10 cellular contexts compared by ENCODE assay signal in the genomic region with DNA sequence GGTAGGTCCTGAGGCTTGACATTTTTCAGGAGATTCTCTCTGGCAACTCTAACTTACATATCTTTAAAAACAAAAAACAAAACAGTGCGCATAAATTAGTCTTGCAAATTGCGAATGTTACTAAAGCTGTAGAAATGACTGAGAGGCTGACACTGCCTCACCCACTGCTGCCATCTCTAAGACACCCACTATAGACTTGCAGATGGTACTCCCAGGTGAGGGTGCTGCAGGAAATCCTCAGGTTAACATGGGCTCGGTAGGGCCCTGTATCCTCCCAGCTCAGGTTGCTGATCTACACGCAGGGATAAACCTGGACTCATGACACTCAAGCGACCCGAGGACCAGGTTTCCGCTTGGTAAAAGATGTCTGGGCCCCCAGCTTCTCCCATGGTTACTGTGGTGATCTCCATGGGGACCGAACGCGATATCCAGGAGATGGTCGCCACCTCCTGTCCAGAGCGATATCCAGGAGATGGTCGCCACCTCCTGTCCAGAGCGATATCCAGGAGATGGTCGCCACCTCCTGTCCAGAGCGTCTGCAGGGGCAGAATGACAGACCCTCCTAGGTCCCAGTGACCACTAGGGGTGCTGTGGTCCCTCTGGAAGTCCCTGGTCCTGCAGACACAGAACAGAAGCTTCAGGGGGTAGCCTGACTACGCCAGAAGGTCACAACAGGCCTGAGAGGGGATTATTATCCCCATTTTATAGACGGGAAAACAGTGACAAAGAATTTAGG. TPM values are rescaled to one million over a fixed set of nuclear protein-coding genes. Genes with fewer than 3 reads are reported as not detected.
DNase-seq lines count a peak whose midpoint lies in the region; ATAC-seq and TF ChIP-seq lines count a peak whose summit lies in the region.
"Had no signal": no experiment of that assay in that cellular context is flagged by ENCODE, and none has a peak within 500 bp of the region (broad histone marks: within the 10 kb centered on the region; RNA-seq: fewer than 3 reads in every experiment).

No MANE protein-coding gene starts in this region.

- TF ChIP-seq CTCF in A673 (conservative IDR thresholded peaks at IDR 0.05; ENCODE audit: low read depth, low read length) (peak; percentile 61), GM12873 (IDR thresholded peaks at IDR 0.05; ENCODE audit: insufficient read depth, low read depth, low read length, missing control alignments) (peak; percentile 75), SK-N-SH (IDR thresholded peaks at IDR 0.05) (peak; percentile 52), glutamatergic neuron (IDR thresholded peaks at IDR 0.05; ENCODE audit: partially characterized antibody, unreplicated experiment) (peak; percentile 37)

- H3K4me3 ChIP-seq in A673 (ENCODE audit: low read depth, low read length, poor library complexity, severe bottlenecking) (no peak overlapping the region), SK-N-SH (ENCODE audit: low read depth in 2 of 2, low read length in 1 of 2) (no peak overlapping the region)
- H3K4me3 ChIP-seq: skin epidermis had no signal

- BruUV-seq in A673 (replicated peaks; lab: Mats Ljungman, UMichigan) = no TSS peak

- no peak for ATAC-seq in GM21786 (IDR thresholded peaks at IDR 0.05; ENCODE audit: unreplicated experiment)

- no peak overlapping the region for H2AFZ ChIP-seq in SK-N-SH (ENCODE audit: low read depth)

- H3K4me1 ChIP-seq in A673 (ENCODE audit: insufficient read depth, low read length, poor library complexity, severe bottlenecking) (no peaks in the 10 kb centered on the region), SK-N-SH (ENCODE audit: control insufficient read depth in 1 of 2, insufficient read depth in 2 of 2, low read depth in 1 of 2, low read length in 1 of 2) (no peaks in the 10 kb centered on the region)

- H3K9me3 ChIP-seq in A673 (ENCODE audit: low read depth, low read length, poor library complexity, severe bottlenecking) (no peaks in the 10 kb centered on the region), SK-N-SH (no peaks in the 10 kb centered on the region)

- no peak for TF ChIP-seq EP300 in SK-N-SH (IDR thresholded peaks at IDR 0.05; ENCODE audit: borderline replicate concordance in 1 of 2, low read depth in 1 of 2, low read length in 1 of 2)

- WGBS in SK-N-SH (ENCODE audit: low lambda C conversion rate) = 15% methylated on average over 16 of the region's 18 CpGs

- H3K9me2 ChIP-seq in SK-N-SH = no peaks in the 10 kb centered on the region

- H3K27me3 ChIP-seq in A673 (replicated peaks; ENCODE audit: insufficient read depth, low read depth, low read length, poor library complexity) = no peaks in the 10 kb centered on the region
- no peaks in the 10 kb centered on the region; the same call in 1 of the 2 replicates for H3K27me3 ChIP-seq in SK-N-SH (ENCODE audit: insufficient read depth)

- H4K20me1 ChIP-seq in SK-N-SH (ENCODE audit: insufficient read depth) = no peaks in the 10 kb centered on the region

- no peak overlapping the region for H3K9ac ChIP-seq in SK-N-SH

- POLR2A ChIA-PET in A673 (lab: Charles Lee; ENCODE audit: low non-redundant PET) = no interaction called here
- POLR2A ChIA-PET in SK-N-SH (lab: Yijun Ruan, JAX) = no interaction called here

- H3K27me3 Mint-ChIP-seq in glutamatergic neuron (ENCODE audit: unreplicated experiment) = peaks cover 2% of the 10 kb centered on the region
- H3K27me3 Mint-ChIP-seq: activated naive CD8-positive, alpha-beta T cell had no signal

- H3K36me3 ChIP-seq in A673 (ENCODE audit: insufficient read depth, low read length, poor library complexity, severe bottlenecking) (no peaks in the 10 kb centered on the region), SK-N-SH (replicated peaks in 1 of 2; ENCODE audit: control insufficient read depth in 1 of 2, insufficient read depth in 2 of 2, low read length in 1 of 2) (no peaks in the 10 kb centered on the region)

- H3K27ac ChIP-seq in A673 (ENCODE audit: low read depth, low read length, poor library complexity, severe bottlenecking) (no peak overlapping the region), SK-N-SH (ENCODE audit: low read depth in 2 of 2, low read length in 1 of 2) (no peak overlapping the region)

- peak; percentile 44 for DNase-seq in A673 (ENCODE audit: low spot score)
- DNase-seq in SK-N-SH = peak; percentile 47
- DNase-seq in glutamatergic neuron = peak; percentile 42
- no peak for DNase-seq in NCI-H510A (lab: John Stamatoyannopoulos, UW)
- no peak for DNase-seq in amygdala (lab: John Stamatoyannopoulos, UW)
- no peak for DNase-seq in cerebellum (ENCODE audit: low spot score)

- CTCF ChIA-PET in A673 (lab: Charles Lee) (interaction anchor here (0.6 kb wide), 2 partner anchors 117 to 1700 kb away, joined by 3 read pairs; no protein-coding TSS in a partner anchor), SK-N-SH (lab: Yijun Ruan, JAX) (interaction anchor here (0.8 to 1.4 kb wide), 2 partner anchors 17 to 318 kb away, joined by 3 to 4 read pairs; a partner anchor contains a TSS)

- peaks cover 3% of the 10 kb centered on the region for H3K9me3 Mint-ChIP-seq in glutamatergic neuron (ENCODE audit: unreplicated experiment)

- H3K27ac Mint-ChIP-seq in glutamatergic neuron (ENCODE audit: unreplicated experiment) = no peak overlapping the region
- H3K27ac Mint-ChIP-seq: activated naive CD8-positive, alpha-beta T cell had no signal

- no peak overlapping the region for H3K4me2 ChIP-seq in SK-N-SH

- no peaks in the 10 kb centered on the region for H3F3A ChIP-seq in SK-N-SH (replicated peaks; ENCODE audit: insufficient read depth)

- no peaks in the 10 kb centered on the region for H3K79me2 ChIP-seq in SK-N-SH (ENCODE audit: insufficient read depth)

- 0 out of 2 replicates have a peak, but pooled peaks have one; percentile 22 for TF ChIP-seq RAD21 in SK-N-SH (IDR thresholded peaks at IDR 0.05; ENCODE audit: low read length)

- no peaks in the 10 kb centered on the region for H3K4me1 Mint-ChIP-seq in glutamatergic neuron (ENCODE audit: low read depth, unreplicated experiment)

- intact Hi-C loops in A673 (cut with micrococcal nuclease; ENCODE audit: unreplicated experiment) = no loop called here

- no peak overlapping the region for H3K4me3 Mint-ChIP-seq in glutamatergic neuron (ENCODE audit: unreplicated experiment)
- H3K4me3 Mint-ChIP-seq: activated naive CD8-positive, alpha-beta T cell had no signal

- no peaks in the 10 kb centered on the region for H3K36me3 Mint-ChIP-seq in glutamatergic neuron (ENCODE audit: unreplicated experiment)

TF ChIP-seq in SK-N-SH, 30 proteins besides CTCF, POLR2A, EP300 and RAD21:
- TF ChIP-seq, protein P1, sequence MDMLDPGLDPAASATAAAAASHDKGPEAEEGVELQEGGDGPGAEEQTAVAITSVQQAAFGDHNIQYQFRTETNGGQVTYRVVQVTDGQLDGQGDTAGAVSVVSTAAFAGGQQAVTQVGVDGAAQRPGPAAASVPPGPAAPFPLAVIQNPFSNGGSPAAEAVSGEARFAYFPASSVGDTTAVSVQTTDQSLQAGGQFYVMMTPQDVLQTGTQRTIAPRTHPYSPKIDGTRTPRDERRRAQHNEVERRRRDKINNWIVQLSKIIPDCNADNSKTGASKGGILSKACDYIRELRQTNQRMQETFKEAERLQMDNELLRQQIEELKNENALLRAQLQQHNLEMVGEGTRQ (IDR thresholded peaks at IDR 0.05; ENCODE audit: borderline replicate concordance, low read depth, low read length) = no peak
- TF ChIP-seq FOXJ3 (CRISPR knock-in tag; IDR thresholded peaks at IDR 0.05) (no peak), EZH2phosphoT487 (IDR thresholded peaks at IDR 0.05; ENCODE audit: borderline replicate concordance, low read depth) (no peak), FOXM1 (IDR thresholded peaks at IDR 0.05; ENCODE audit: low read depth) (no peak), MXI1 (IDR thresholded peaks at IDR 0.05; ENCODE audit: low read depth, low read length) (no peak), SIN3A (IDR thresholded peaks at IDR 0.05; ENCODE audit: borderline replicate concordance, low read depth, low read length) (no peak), POLR2AphosphoS5 (IDR thresholded peaks at IDR 0.05; ENCODE audit: low read depth, low read length) (no peak), TEAD4 (IDR thresholded peaks at IDR 0.05; ENCODE audit: borderline replicate concordance, insufficient read depth) (no peak), JUND (IDR thresholded peaks at IDR 0.05) (no peak), YY1 (IDR thresholded peaks at IDR 0.05; ENCODE audit: low read depth) (no peak)
TF ChIP-seq in SK-N-SH: peak in this region for 0.

RNA-seq across cellular contexts. Expression of a gene that starts 16.1 kb away (rescaled TPM):
- total RNA-seq in A673 (2021) (not detected in 2 replicates), glutamatergic neuron (ENCODE audit: unreplicated experiment) (not detected), cerebellum (not detected)
- not detected in 2 replicates for polyA plus RNA-seq in SK-N-SH (2012; rRNA removed)
- polyA plus RNA-seq in SK-N-SH (2012; cell fraction: cytosol; rRNA removed) = not detected in 2 replicates
- not detected in 2 replicates for polyA plus RNA-seq in SK-N-SH (2012; cell fraction: nucleus; rRNA removed)

RNA-seq across cellular contexts. Expression of a gene that starts 40.8 kb away (rescaled TPM):
- total RNA-seq in A673 (2021) (not detected in 2 replicates), glutamatergic neuron (ENCODE audit: unreplicated experiment) (not detected), cerebellum (not detected)
- not detected in 2 replicates for polyA plus RNA-seq in SK-N-SH (2012; rRNA removed)
- not detected in 2 replicates for polyA plus RNA-seq in SK-N-SH (2012; cell fraction: cytosol; rRNA removed)
- polyA plus RNA-seq in SK-N-SH (2012; cell fraction: nucleus; rRNA removed) = not detected in 2 replicates

Comparison
In these comparisons a context has a peak if more than half of its experiments do, and no peak if none do; other contexts are left out.
1. DNase-seq: peak in A673 (single experiment), SK-N-SH (single experiment) and glutamatergic neuron (single experiment); none in NCI-H510A (single experiment), amygdala (0 of 56) and cerebellum (single experiment).
2. Peak in every context shown above with its lines, with median percentiles within 50 percentile points of each other: CTCF ChIP-seq.